8 cellular contexts compared by ENCODE assay signal in the genomic region with DNA sequence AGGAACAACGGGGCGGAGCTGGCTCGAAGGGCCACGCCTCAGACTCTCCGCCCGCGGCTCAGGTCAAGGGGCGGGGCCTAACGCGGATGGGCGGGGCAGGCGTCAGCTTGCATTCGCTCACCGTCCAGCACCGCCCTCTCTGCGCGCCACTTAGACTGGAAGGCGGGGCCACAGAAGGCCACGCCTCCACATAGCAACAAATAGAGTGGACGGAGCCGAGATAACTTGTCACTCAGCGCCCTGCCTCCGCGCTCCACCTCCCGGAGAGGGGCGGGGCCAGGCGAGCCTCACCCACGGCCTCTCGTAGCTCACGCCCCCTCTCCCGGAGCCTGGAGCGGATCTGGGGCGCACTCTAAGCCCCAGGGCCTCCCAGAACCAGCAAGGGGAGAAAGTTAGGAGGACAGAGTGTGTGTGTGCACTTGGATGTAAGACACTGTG. TPM values are rescaled to one million over a fixed set of nuclear protein-coding genes. Genes with fewer than 3 reads are reported as not detected.
DNase-seq lines count a peak whose midpoint lies in the region; ATAC-seq and TF ChIP-seq lines count a peak whose summit lies in the region.

No MANE protein-coding gene starts in this region.

- CTCF ChIA-PET in AG04450 (lab: Charles Lee), result interaction anchor here (0.5 to 3.9 kb wide), 8 partner anchors 10 to 169 kb away, joined by 3 to 49 read pairs (median 8); no protein-coding TSS in a partner anchor
- CTCF ChIA-PET in activated B cell treated with CpG ODN at 0.5 μM for 24 hours (lab: Charles Lee), result interaction anchor here (0.8 to 2.6 kb wide), 7 partner anchors 23 to 169 kb away, joined by 3 to 17 read pairs (median 4); a partner anchor contains a TSS

- peaks cover 36% of the 10 kb centered on the region for H3K4me1 Mint-ChIP-seq in activated B cell treated with CpG ODN at 0.5 μM for 24 hours
- peaks cover 25 to 26% of the 10 kb centered on the region in 2 donors for H3K4me1 Mint-ChIP-seq in immature natural killer cell

- H3K36me3 ChIP-seq in smooth muscle cell (ENCODE audit: low read depth), result no peaks in the 10 kb centered on the region

- H3K9ac ChIP-seq in smooth muscle cell (ENCODE audit: low read depth), result no peak overlapping the region

- intact Hi-C loops in activated B cell treated with CpG ODN at 0.5 μM for 24 hours (cut with micrococcal nuclease), result loop anchor here (1.0 to 5.0 kb wide), 8 partner anchors 21 to 180 kb away; a partner anchor contains a TSS

- H3K4me3 Mint-ChIP-seq in activated B cell treated with CpG ODN at 0.5 μM for 24 hours (peak overlapping the region; percentile 81), immature natural killer cell (peak overlapping the region; percentile 70 to 85 (median 77))

- no peaks in the 10 kb centered on the region for H3F3A ChIP-seq in smooth muscle cell (ENCODE audit: low read depth)

- POLR2A ChIA-PET in AG04450 (lab: Yijun Ruan, JAX) (interaction anchor here (0.6 to 2.4 kb wide), 10 partner anchors 23 to 147 kb away, joined by 3 to 13 read pairs (median 4); a partner anchor contains a TSS), activated B cell treated with CpG ODN at 0.5 μM for 24 hours (lab: Charles Lee) (interaction anchor here (0.6 to 5.0 kb wide), 14 partner anchors 22 to 410 kb away, joined by 3 to 42 read pairs (median 6); a partner anchor contains a TSS)

- no peaks in the 10 kb centered on the region for H3K9me3 Mint-ChIP-seq in activated B cell treated with CpG ODN at 0.5 μM for 24 hours
- H3K9me3 Mint-ChIP-seq in immature natural killer cell, result peaks cover 0 to 5% (median 0%) of the 10 kb centered on the region in 6 donors

- peaks cover 4% of the 10 kb centered on the region for H3K4me1 ChIP-seq in smooth muscle cell (ENCODE audit: low read depth)

- H3K36me3 Mint-ChIP-seq in activated B cell treated with CpG ODN at 0.5 μM for 24 hours (ENCODE audit: low read depth) (no peaks in the 10 kb centered on the region), immature natural killer cell (no peaks in the 10 kb centered on the region)

- peak; percentile 91 for ATAC-seq in GM19023 (IDR thresholded peaks at IDR 0.05; ENCODE audit: unreplicated experiment)
- ATAC-seq in HG03280 (IDR thresholded peaks at IDR 0.05; ENCODE audit: unreplicated experiment), result peak; percentile 91
- ATAC-seq in activated B cell treated with CpG ODN at 0.5 μM for 24 hours (ENCODE audit: low read depth), result peak; percentile 89

- DNase-seq in AG04450 (ENCODE audit: low read depth, low spot score) (peak; percentile 99), NCI-H226 (peak; percentile 95), activated B cell treated with CpG ODN at 0.5 μM for 24 hours (peak; percentile 99), caudate nucleus (lab: John Stamatoyannopoulos, UW) (peak; percentile 60 to 100 (median 99)), immature natural killer cell (peak; percentile 99), smooth muscle cell (lab: John Stamatoyannopoulos, UW; ENCODE audit: unreplicated experiment) (peak; percentile 97)

- H3K9me3 ChIP-seq in AG04450 (ENCODE audit: control insufficient read depth, insufficient read depth, low read length) (no peaks in the 10 kb centered on the region; the same call in 1 of the 2 replicates), smooth muscle cell (replicated peaks; ENCODE audit: low read depth) (no peaks in the 10 kb centered on the region)

- H3K27ac ChIP-seq in AG04450 (ENCODE audit: low read depth, low read length) (no peak overlapping the region), caudate nucleus (ENCODE audit: low read depth, low read length) (peak overlapping the region; percentile 91), smooth muscle cell (ENCODE audit: low read depth) (no peak overlapping the region)

- H4K20me1 ChIP-seq in smooth muscle cell (ENCODE audit: low read depth), result no peaks in the 10 kb centered on the region

- H2AFZ ChIP-seq in smooth muscle cell (ENCODE audit: low read depth), result no peak overlapping the region

- H3K4me3 ChIP-seq in AG04450 (ENCODE audit: low read depth, low read length) (peak overlapping the region; percentile 74), smooth muscle cell (peak overlapping the region; percentile 57)

- TF ChIP-seq CTCF in AG04450 (IDR thresholded peaks at IDR 0.05; ENCODE audit: low read depth, low read length) (no peak), activated B cell treated with CpG ODN at 0.5 μM for 24 hours (IDR thresholded peaks at IDR 0.05) (no peak), smooth muscle cell (IDR thresholded peaks at IDR 0.05; ENCODE audit: borderline replicate concordance, insufficient read depth, poor library complexity, severe bottlenecking) (no peak)

- H3K27me3 ChIP-seq in AG04450 (ENCODE audit: control insufficient read depth, insufficient read depth, low read length) (peaks cover 11% of the 10 kb centered on the region), smooth muscle cell (ENCODE audit: low read depth) (peaks cover 14% of the 10 kb centered on the region)

- H3K79me2 ChIP-seq in smooth muscle cell (ENCODE audit: low read depth), result no peaks in the 10 kb centered on the region

- peak overlapping the region; percentile 88 for H3K4me2 ChIP-seq in smooth muscle cell

- H3K27ac Mint-ChIP-seq in activated B cell treated with CpG ODN at 0.5 μM for 24 hours, result peak overlapping the region; percentile 68
- peak overlapping the region; percentile 74 to 98 (median 94) for H3K27ac Mint-ChIP-seq in immature natural killer cell

- WGBS in smooth muscle cell (ENCODE audit: low lambda C conversion rate), result 3% methylated on average over 24 of the region's 33 CpGs

- H3K27me3 Mint-ChIP-seq in activated B cell treated with CpG ODN at 0.5 μM for 24 hours, result peaks cover 14% of the 10 kb centered on the region
- peaks cover 30 to 46% (median 39%) of the 10 kb centered on the region in 3 donors for H3K27me3 Mint-ChIP-seq in immature natural killer cell (ENCODE audit: low read depth in 3 of 3)

RNA-seq across cellular contexts. Expression of a gene that starts 0.3 kb away (rescaled TPM):
- polyA plus RNA-seq in AG04450 (2011; rRNA removed), result 40.4 and 58.0 TPM in 2 replicates
- 21.5 and 35.2 TPM in 2 replicates for polyA minus RNA-seq in AG04450 (2011; rRNA and poly(A)+ RNA removed)
- total RNA-seq in activated B cell treated with CpG ODN at 0.5 μM for 24 hours, result 12.3 and 14.6 TPM in 2 replicates
- 10 to 100 TPM; 30.8 to 52.5 (median 45.9) TPM for polyA plus RNA-seq in immature natural killer cell
- total RNA-seq in smooth muscle cell, result 49.1 and 50.3 TPM in 2 replicates
- 86.4 and 95.4 TPM in 2 replicates for polyA plus RNA-seq in smooth muscle cell

RNA-seq across cellular contexts. Expression of a gene that starts 1.0 kb away (rescaled TPM):
- 1.3 and 1.9 TPM in 2 replicates for polyA plus RNA-seq in AG04450 (2011; rRNA removed)
- polyA minus RNA-seq in AG04450 (2011; rRNA and poly(A)+ RNA removed), result 0.65 and 1.5 TPM in 2 replicates
- total RNA-seq in activated B cell treated with CpG ODN at 0.5 μM for 24 hours, result 0.20 and 0.49 TPM in 2 replicates
- polyA plus RNA-seq in immature natural killer cell, result under 1 TPM in 1 of 3 donors, not detected in 2; 0.26 TPM
- total RNA-seq in smooth muscle cell, result 0.45 and 1.0 TPM in 2 replicates
- 0.63 and 1.2 TPM in 2 replicates for polyA plus RNA-seq in smooth muscle cell

RNA-seq across cellular contexts. Expression of a gene that starts 21.7 kb away (rescaled TPM):
- polyA plus RNA-seq in AG04450 (2011; rRNA removed) (16.1 and 19.6 TPM in 2 replicates), immature natural killer cell (10 to 100 TPM; 25.9 to 82.2 (median 62.0) TPM), smooth muscle cell (78.0 and 82.9 TPM in 2 replicates)
- 32.7 and 46.7 TPM in 2 replicates for polyA minus RNA-seq in AG04450 (2011; rRNA and poly(A)+ RNA removed)
- total RNA-seq in activated B cell treated with CpG ODN at 0.5 μM for 24 hours (43.5 and 48.4 TPM in 2 replicates), smooth muscle cell (40.4 and 43.1 TPM in 2 replicates)

RNA-seq across cellular contexts. Expression of a gene that starts 40.0 kb away (rescaled TPM):
- polyA plus RNA-seq in AG04450 (2011; rRNA removed) (11.9 and 16.2 TPM in 2 replicates), immature natural killer cell (10 to 100 TPM; 45.2 to 55.2 (median 49.3) TPM), smooth muscle cell (67.1 and 67.2 TPM in 2 replicates)
- polyA minus RNA-seq in AG04450 (2011; rRNA and poly(A)+ RNA removed), result 3.6 and 6.2 TPM in 2 replicates
- total RNA-seq in activated B cell treated with CpG ODN at 0.5 μM for 24 hours (13.4 and 13.9 TPM in 2 replicates), smooth muscle cell (44.0 and 44.9 TPM in 2 replicates)

RNA-seq across cellular contexts. Expression of a gene that starts 52.6 kb away (rescaled TPM):
- polyA plus RNA-seq in AG04450 (2011; rRNA removed) (1.8 and 1.9 TPM in 2 replicates), immature natural killer cell (10 to 100 TPM in 1 of 3 donors, 1 to 10 TPM in 1, under 1 TPM in 1; 0.62 to 13.0 (median 1.2) TPM), smooth muscle cell (2.9 and 3.9 TPM in 2 replicates)
- 1.3 and 1.4 TPM in 2 replicates for polyA minus RNA-seq in AG04450 (2011; rRNA and poly(A)+ RNA removed)
- total RNA-seq in activated B cell treated with CpG ODN at 0.5 μM for 24 hours (1.4 and 1.7 TPM in 2 replicates), smooth muscle cell (3.3 and 4.4 TPM in 2 replicates)
